In genomic region chr14:94081386-94081820, GRCh38 we compare ENCODE assay signal across 1 cellular context.
TF ChIP-seq lines count a peak whose summit lies in the region.

No MANE protein-coding gene starts in this region.

TF ChIP-seq in HepG2, 621 proteins besides CTCF, POLR2A, EP300 and RAD21 (continues in another document):
- no peak for TF ChIP-seq ZMAT3 (CRISPR knock-in tag; conservative IDR thresholded peaks at IDR 0.05)
- TF ChIP-seq TFE3 (CRISPR knock-in tag; IDR thresholded peaks at IDR 0.05): no peak
- 0 out of 2 replicates have a peak, but pooled peaks have one; percentile 3 for TF ChIP-seq CREM (IDR thresholded peaks at IDR 0.05)
- no peak for TF ChIP-seq CREM (CRISPR knock-in tag; IDR thresholded peaks at IDR 0.05)
- no peak for TF ChIP-seq SKI (IDR thresholded peaks at IDR 0.05; ENCODE audit: partially characterized antibody)
- no peak for TF ChIP-seq ZNF205 (CRISPR knock-in tag; IDR thresholded peaks at IDR 0.05)
- TF ChIP-seq CCDC6 (CRISPR knock-in tag; IDR thresholded peaks at IDR 0.05): no peak
- no peak for TF ChIP-seq PCBP1 (IDR thresholded peaks at IDR 0.05; ENCODE audit: borderline replicate concordance, low read depth, low read length)
- no peak for TF ChIP-seq HNF4G (IDR thresholded peaks at IDR 0.05; ENCODE audit: borderline replicate concordance, low read depth, low read length)
- no peak for TF ChIP-seq HNF4G (CRISPR knock-in tag; IDR thresholded peaks at IDR 0.05; ENCODE audit: borderline replicate concordance, low read depth)
- TF ChIP-seq ZNF790 (CRISPR knock-in tag; IDR thresholded peaks at IDR 0.05; ENCODE audit: borderline replicate concordance): 0 out of 2 replicates have a peak, but pooled peaks have one; percentile 61
- TF ChIP-seq HMGXB3 (CRISPR knock-in tag; IDR thresholded peaks at IDR 0.05; ENCODE audit: borderline replicate concordance): no peak
- no peak for TF ChIP-seq ZSCAN29 (CRISPR knock-in tag; conservative IDR thresholded peaks at IDR 0.05)
- no peak for TF ChIP-seq ZNF207 (IDR thresholded peaks at IDR 0.05; ENCODE audit: borderline replicate concordance)
- TF ChIP-seq ZNF354B (CRISPR knock-in tag; IDR thresholded peaks at IDR 0.05): 0 out of 2 replicates have a peak, but pooled peaks have one; percentile 21
- no peak for TF ChIP-seq HES4 (CRISPR knock-in tag; IDR thresholded peaks at IDR 0.05; ENCODE audit: borderline replicate concordance)
- no peak for TF ChIP-seq TRIM24 (CRISPR knock-in tag; IDR thresholded peaks at IDR 0.05)
- TF ChIP-seq ZC3H4 (CRISPR knock-in tag; IDR thresholded peaks at IDR 0.05; ENCODE audit: borderline replicate concordance): no peak
- no peak for TF ChIP-seq NPAS2 (CRISPR knock-in tag; IDR thresholded peaks at IDR 0.05; ENCODE audit: borderline replicate concordance)
- no peak for TF ChIP-seq SP5 (CRISPR knock-in tag; IDR thresholded peaks at IDR 0.05; ENCODE audit: borderline replicate concordance, low read depth)
- TF ChIP-seq SP4 (CRISPR knock-in tag; IDR thresholded peaks at IDR 0.05): no peak
- TF ChIP-seq ZKSCAN5 (CRISPR knock-in tag; IDR thresholded peaks at IDR 0.05): no peak
- TF ChIP-seq MAFK (conservative IDR thresholded peaks at IDR 0.05 in 1 of 2, IDR thresholded peaks at IDR 0.05 in 1 of 2; ENCODE audit: low read length in 2 of 2): no peak
- no peak for TF ChIP-seq ZNF552 (CRISPR knock-in tag; IDR thresholded peaks at IDR 0.05; ENCODE audit: borderline replicate concordance)
- TF ChIP-seq HNRNPLL (IDR thresholded peaks at IDR 0.05; ENCODE audit: low read depth, low read length, poor library complexity, severe bottlenecking): peak; percentile 50
- TF ChIP-seq MED13 (CRISPR knock-in tag; IDR thresholded peaks at IDR 0.05): no peak
- peak; percentile 64; the same call in 1 of the 2 replicates for TF ChIP-seq SNAPC2 (CRISPR knock-in tag; IDR thresholded peaks at IDR 0.05)
- TF ChIP-seq TCF7L2 (IDR thresholded peaks at IDR 0.05; ENCODE audit: low read depth, low read length): no peak
- TF ChIP-seq SMYD3 (CRISPR knock-in tag; IDR thresholded peaks at IDR 0.05): 0 out of 2 replicates have a peak, but pooled peaks have one; percentile 71
- TF ChIP-seq ZMYM3 (CRISPR knock-in tag; IDR thresholded peaks at IDR 0.05): no peak
- peak; percentile 6; the same call in 1 of the 2 replicates for TF ChIP-seq SAP130 (CRISPR knock-in tag; IDR thresholded peaks at IDR 0.05; ENCODE audit: low read depth)
- TF ChIP-seq ZSCAN5A (CRISPR knock-in tag; IDR thresholded peaks at IDR 0.05; ENCODE audit: borderline replicate concordance): 0 out of 2 replicates have a peak, but pooled peaks have one; percentile 76
- no peak; the same call in 1 of the 2 replicates for TF ChIP-seq BATF2 (CRISPR knock-in tag; IDR thresholded peaks at IDR 0.05)
- TF ChIP-seq MTERF4 (CRISPR knock-in tag; IDR thresholded peaks at IDR 0.05): peak; percentile 60; the same call in 1 of the 2 replicates
- TF ChIP-seq FOXO4 (CRISPR knock-in tag; conservative IDR thresholded peaks at IDR 0.05): no peak
- TF ChIP-seq ZNF512B (CRISPR knock-in tag; IDR thresholded peaks at IDR 0.05; ENCODE audit: borderline replicate concordance): 0 out of 2 replicates have a peak, but pooled peaks have one; percentile 16
- TF ChIP-seq ZNF720 (CRISPR knock-in tag; IDR thresholded peaks at IDR 0.05): no peak
- peak; percentile 2 for TF ChIP-seq XRCC5 (optimal IDR thresholded peaks at IDR 0.05; ENCODE audit: low read length)
- no peak for TF ChIP-seq KDM4B (CRISPR knock-in tag; IDR thresholded peaks at IDR 0.05)
- TF ChIP-seq HOXD1 (CRISPR knock-in tag; IDR thresholded peaks at IDR 0.05): no peak
- peak; percentile 48; the same call in 1 of the 2 replicates for TF ChIP-seq KDM5A (IDR thresholded peaks at IDR 0.05; ENCODE audit: borderline replicate concordance, low read length)
- TF ChIP-seq ZNF777 (CRISPR knock-in tag; IDR thresholded peaks at IDR 0.05): no peak
- 0 out of 2 replicates have a peak, but pooled peaks have one; percentile 29 for TF ChIP-seq TIGD3 (CRISPR knock-in tag; IDR thresholded peaks at IDR 0.05; ENCODE audit: borderline replicate concordance)
- no peak for TF ChIP-seq ZBTB42 (CRISPR knock-in tag; IDR thresholded peaks at IDR 0.05)
- no peak for TF ChIP-seq KDM3A (CRISPR knock-in tag; IDR thresholded peaks at IDR 0.05; ENCODE audit: low read depth)
- TF ChIP-seq KMT2A (CRISPR knock-in tag; IDR thresholded peaks at IDR 0.05): 0 out of 2 replicates have a peak, but pooled peaks have one; percentile 15
- TF ChIP-seq MZF1 (CRISPR knock-in tag; IDR thresholded peaks at IDR 0.05; ENCODE audit: borderline replicate concordance): no peak
- TF ChIP-seq ZNF772 (CRISPR knock-in tag; IDR thresholded peaks at IDR 0.05): peak; percentile 48; the same call in 1 of the 2 replicates
- TF ChIP-seq ZNF275 (CRISPR knock-in tag; IDR thresholded peaks at IDR 0.05; ENCODE audit: borderline replicate concordance): no peak
